25 cellular contexts compared by ENCODE assay signal in the genomic region with DNA sequence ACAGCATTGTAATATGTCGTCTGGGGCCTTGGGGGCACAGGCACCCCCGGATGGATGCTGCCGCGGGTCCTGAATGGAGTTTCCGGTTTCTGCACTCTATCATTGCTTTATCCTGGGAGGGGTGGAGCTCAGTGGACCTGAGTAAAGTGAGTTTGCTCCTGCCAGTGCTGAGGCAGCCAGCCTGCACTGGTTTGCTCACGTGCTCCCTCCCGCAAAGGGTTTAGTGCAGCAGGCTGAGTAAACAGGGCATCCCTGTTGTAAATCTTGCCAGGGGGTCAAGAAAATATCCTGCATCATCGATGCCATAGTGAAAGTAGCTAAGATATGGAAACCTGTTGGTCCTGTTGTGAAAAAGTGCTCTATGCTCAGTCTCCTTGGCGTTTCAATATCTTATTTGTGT.
"Had no signal": no experiment of that assay in that cellular context is flagged by ENCODE, and none has a peak within 500 bp of the region (broad histone marks: within the 10 kb centered on the region; RNA-seq: fewer than 3 reads in every experiment).

No MANE protein-coding gene starts in this region.

- H3K9me3 ChIP-seq: psoas muscle, sigmoid colon, testis, tibial artery had no signal

- H2AFZ ChIP-seq: hepatocyte had no signal

- H3K4me1 ChIP-seq: esophagus muscularis mucosa, foreskin keratinocyte, gastroesophageal sphincter, heart left ventricle, left lung, psoas muscle, sigmoid colon, stomach, testis, tibial artery had no signal

- H3K27ac Mint-ChIP-seq: naive thymus-derived CD4-positive, alpha-beta T cell; nephron; stimulated activated effector memory CD8-positive, alpha-beta T cell treated with anti-CD3 and anti-CD28 coated beads, Interleukin-12 subunit alpha, Interleukin-12 subunit beta, amount 100 ng/mL, for 72 hours; type B pancreatic cell had no signal

- H3K4me3 ChIP-seq: esophagus muscularis mucosa, gastroesophageal sphincter, heart left ventricle, hepatocyte, left lung, psoas muscle, sigmoid colon, stomach, testis, tibial artery had no signal

- H3K36me3 Mint-ChIP-seq: naive thymus-derived CD4-positive, alpha-beta T cell; stimulated activated effector memory CD8-positive, alpha-beta T cell treated with anti-CD3 and anti-CD28 coated beads, Interleukin-12 subunit alpha, Interleukin-12 subunit beta, amount 100 ng/mL, for 72 hours; type B pancreatic cell had no signal

- H3K79me2 ChIP-seq: hepatocyte had no signal

- H3K4me3 Mint-ChIP-seq: naive thymus-derived CD4-positive, alpha-beta T cell; nephron; stimulated activated effector memory CD8-positive, alpha-beta T cell treated with anti-CD3 and anti-CD28 coated beads, Interleukin-12 subunit alpha, Interleukin-12 subunit beta, amount 100 ng/mL, for 72 hours; type B pancreatic cell had no signal

- H3K36me3 ChIP-seq: esophagus muscularis mucosa, gastroesophageal sphincter, heart left ventricle, left lung, sigmoid colon, stomach, tibial artery had no signal

- H3K4me2 ChIP-seq: hepatocyte had no signal

- DNase-seq: dermis blood vessel endothelial cell; effector memory CD4-positive, alpha-beta T cell; foreskin keratinocyte; kidney; mammary epithelial cell; midbrain; naive thymus-derived CD4-positive, alpha-beta T cell; nucleus accumbens; sigmoid colon; stimulated activated CD4-positive, alpha-beta T cell treated with anti-CD3 and anti-CD28 coated beads, Interleukin-2, amount 100 ng/mL, for 24 hours; stimulated activated CD4-positive, alpha-beta T cell treated with anti-CD3 and anti-CD28 coated beads, Interleukin-4, amount 100 ng/mL, for 24 hours; stimulated activated naive CD4-positive, alpha-beta T cell treated with Interleukin-2 at 50 U/mL for 16 hours; stomach; testis; tibial artery had no signal

- ATAC-seq: foreskin keratinocyte; gastroesophageal sphincter; heart left ventricle; left lung; naive thymus-derived CD4-positive, alpha-beta T cell; psoas muscle; right cardiac atrium; stimulated activated effector memory CD8-positive, alpha-beta T cell treated with anti-CD3 and anti-CD28 coated beads, Interleukin-12 subunit alpha, Interleukin-12 subunit beta, amount 100 ng/mL, for 72 hours had no signal

- H3K4me1 Mint-ChIP-seq: naive thymus-derived CD4-positive, alpha-beta T cell; nephron; stimulated activated effector memory CD8-positive, alpha-beta T cell treated with anti-CD3 and anti-CD28 coated beads, Interleukin-12 subunit alpha, Interleukin-12 subunit beta, amount 100 ng/mL, for 72 hours had no signal

- H3K27ac ChIP-seq: esophagus muscularis mucosa, foreskin keratinocyte, gastroesophageal sphincter, heart left ventricle, hepatocyte, left lung, psoas muscle, sigmoid colon, stomach, testis, tibial artery had no signal

- H3K27me3 Mint-ChIP-seq: naive thymus-derived CD4-positive, alpha-beta T cell; type B pancreatic cell had no signal

- H3K27me3 ChIP-seq: esophagus muscularis mucosa, foreskin keratinocyte, gastroesophageal sphincter, heart left ventricle, hepatocyte, left lung, sigmoid colon, stomach, testis, tibial artery had no signal
